ENCODE assay signal across 16 cellular contexts in genomic region chr10:77285529-77286182, GRCh38.
DNase-seq lines count a peak whose midpoint lies in the region; ATAC-seq and TF ChIP-seq lines count a peak whose summit lies in the region.
"Had no signal": no experiment of that assay in that cellular context is flagged by ENCODE, and none has a peak within 500 bp of the region (broad histone marks: within the 10 kb centered on the region; RNA-seq: fewer than 3 reads in every experiment).

No MANE protein-coding gene starts in this region.

- H3K27me3 ChIP-seq in trophoblast cell (ENCODE audit: insufficient read depth, low read length), result no peaks in the 10 kb centered on the region
- H3K27me3 ChIP-seq: SJSA1 had no signal

- no peak for ATAC-seq in HG03045 (IDR thresholded peaks at IDR 0.05; ENCODE audit: unreplicated experiment)

- H3K27ac ChIP-seq in VCaP, result peak overlapping the region; percentile 86
- H3K27ac ChIP-seq in trophoblast cell (ENCODE audit: low read depth, low read length), result peak overlapping the region; percentile 19
- H3K27ac ChIP-seq: SJSA1 had no signal

- H4K8ac ChIP-seq in trophoblast cell (ENCODE audit: low read depth, low read length), result no peak overlapping the region

- H3K4me1 Mint-ChIP-seq in progenitor cell of endocrine pancreas (ENCODE audit: low read depth), result peaks cover 57% of the 10 kb centered on the region
- H3K4me1 Mint-ChIP-seq: CD14-positive monocyte had no signal

- peaks cover 7% of the 10 kb centered on the region for H3K79me2 ChIP-seq in trophoblast cell (ENCODE audit: control insufficient read depth, insufficient read depth, low read length, poor library complexity)

- no peak overlapping the region for H3K4me2 ChIP-seq in trophoblast cell (ENCODE audit: low read length)

- no peak overlapping the region for H4K12ac ChIP-seq in trophoblast cell (ENCODE audit: low read depth, low read length)

- no peak overlapping the region for H3K4me3 ChIP-seq in trophoblast cell (ENCODE audit: low read depth, low read length)
- H3K4me3 ChIP-seq: HAP-1, SJSA1 had no signal

- H3K4me1 ChIP-seq in trophoblast cell (ENCODE audit: control insufficient read depth in 1 of 2, insufficient read depth in 2 of 2, low read length in 2 of 2), result peaks cover 25 to 41% of the 10 kb centered on the region in 2 experiments
- H3K4me1 ChIP-seq: HAP-1 had no signal

- WGBS in trophoblast cell (ENCODE audit: extremely low coverage, insufficient coverage, insufficient read length), result no CpG with 5 or more reads among the region's 1 CpG

- TF ChIP-seq CTCF in VCaP (conservative IDR thresholded peaks at IDR 0.05) (no peak), progenitor cell of endocrine pancreas (IDR thresholded peaks at IDR 0.05; ENCODE audit: unreplicated experiment) (no peak)

- H3K9me3 Mint-ChIP-seq in progenitor cell of endocrine pancreas (ENCODE audit: low read depth), result no peaks in the 10 kb centered on the region

- H2AFZ ChIP-seq in trophoblast cell (ENCODE audit: insufficient read depth, low read length, poor library complexity), result no peak overlapping the region

- H3K27me3 Mint-ChIP-seq in progenitor cell of endocrine pancreas, result peaks cover 60% of the 10 kb centered on the region

- no peak overlapping the region for H3K4ac ChIP-seq in trophoblast cell (ENCODE audit: low read depth, low read length)

- H2BK5ac ChIP-seq in trophoblast cell (ENCODE audit: low read depth, low read length, poor library complexity), result no peak overlapping the region

- peak overlapping the region; percentile 78 for H4K91ac ChIP-seq in trophoblast cell (ENCODE audit: low read depth, low read length)

- no peaks in the 10 kb centered on the region for H3K36me3 Mint-ChIP-seq in progenitor cell of endocrine pancreas (ENCODE audit: insufficient read depth)
- H3K36me3 Mint-ChIP-seq: CD14-positive monocyte had no signal

- no peak overlapping the region for H3K14ac ChIP-seq in trophoblast cell (ENCODE audit: low read length)

- peak; percentile 9 for DNase-seq in OCI-M1 (lab: John Stamatoyannopoulos, UW)
- peak in 1 of 2 donors; percentile 17 for DNase-seq in trophoblast cell
- no peak for DNase-seq in NCI-H748 treated with DMSO at 0.1 percent for 48 hours (lab: John Stamatoyannopoulos, UW)
- no peak for DNase-seq in progenitor cell of endocrine pancreas (ENCODE audit: low spot score, unreplicated experiment)
- no peak for DNase-seq in SIG-M5 (lab: John Stamatoyannopoulos, UW)
- DNase-seq: DND-41, KG1, NCI-H1105 treated with DMSO at 0.1 percent for 48 hours, NCI-H187, NCI-H2107, NCI-H510A treated with DMSO at 0.1 percent for 48 hours had no signal

- H3K18ac ChIP-seq in trophoblast cell (ENCODE audit: low read length), result no peak overlapping the region

- H3K36me3 ChIP-seq in trophoblast cell (ENCODE audit: control insufficient read depth in 1 of 2, insufficient read depth in 2 of 2, low read length in 2 of 2), result no peaks in the 10 kb centered on the region
- H3K36me3 ChIP-seq: HAP-1, SJSA1 had no signal

- H2BK12ac ChIP-seq in trophoblast cell (ENCODE audit: low read length), result peak overlapping the region; percentile 76

- H3K9ac ChIP-seq in trophoblast cell (ENCODE audit: low read length), result no peak overlapping the region

- H3K23ac ChIP-seq in trophoblast cell (ENCODE audit: low read length), result no peak overlapping the region

- no peak overlapping the region for H3K27ac Mint-ChIP-seq in progenitor cell of endocrine pancreas
- H3K27ac Mint-ChIP-seq: CD14-positive monocyte had no signal

- peak overlapping the region; percentile 53 for H2BK120ac ChIP-seq in trophoblast cell (ENCODE audit: insufficient read depth, low read length, poor library complexity)

- no peaks in the 10 kb centered on the region for H3K9me3 ChIP-seq in trophoblast cell (ENCODE audit: insufficient read depth, low read depth, low read length)
- H3K9me3 ChIP-seq: HAP-1, SJSA1 had no signal

- peak overlapping the region; percentile 45 for H2AK5ac ChIP-seq in trophoblast cell (ENCODE audit: low read length)

- peaks cover 50% of the 10 kb centered on the region for H3K79me1 ChIP-seq in trophoblast cell (ENCODE audit: low read length)

- H3K4me3 Mint-ChIP-seq in progenitor cell of endocrine pancreas (ENCODE audit: low read depth), result no peak overlapping the region
- H3K4me3 Mint-ChIP-seq: CD14-positive monocyte had no signal
